In the genomic region with DNA sequence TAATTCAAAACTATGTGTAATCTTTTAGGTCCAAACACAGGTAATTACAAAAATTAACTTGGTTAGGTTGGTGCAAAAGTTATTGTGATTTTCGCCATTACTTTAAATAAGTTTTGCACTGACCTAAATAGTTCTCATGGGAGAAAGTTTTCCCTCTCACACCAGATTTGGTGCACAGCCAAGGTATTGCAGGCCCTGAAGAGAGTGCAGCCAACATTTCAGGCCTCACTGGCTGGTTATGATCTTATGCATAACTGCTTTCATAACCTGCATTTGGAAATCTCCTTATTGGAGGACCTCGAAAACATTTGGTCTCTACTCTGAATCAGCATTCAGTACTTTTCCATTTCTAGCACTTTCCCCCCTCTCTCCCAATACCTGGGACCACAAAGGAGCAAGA, we compare ENCODE assay signal across 24 cellular contexts.
DNase-seq lines count a peak whose midpoint lies in the region; ATAC-seq and TF ChIP-seq lines count a peak whose summit lies in the region.
"Had no signal": no experiment of that assay in that cellular context is flagged by ENCODE, and none has a peak within 500 bp of the region (broad histone marks: within the 10 kb centered on the region; RNA-seq: fewer than 3 reads in every experiment).

No MANE protein-coding gene starts in this region.

- peak overlapping the region; percentile 64 for H3K27ac ChIP-seq in subcutaneous abdominal adipose tissue (ENCODE audit: low read depth, low read length)
- H3K27ac ChIP-seq: 22Rv1, A549, BLaER1 had no signal

- DNase-seq in Right ventricle myocardium inferior (ENCODE audit: missing footprints), result no peak
- no peak for DNase-seq in cardiac septum (ENCODE audit: low spot score)
- peak; percentile 1 to 69 for DNase-seq in NCI-H446 (lab: John Stamatoyannopoulos, UW)
- peak; percentile 9 for DNase-seq in choroid plexus epithelial cell (ENCODE audit: low read depth)
- DNase-seq in NCI-H187 (lab: John Stamatoyannopoulos, UW), result no peak
- DNase-seq in NCI-H1436 (lab: John Stamatoyannopoulos, UW), result no peak
- DNase-seq: BE2C; C1 segment of cervical spinal cord; CD4-positive, alpha-beta memory T cell; CD4-positive, CD25-positive, alpha-beta regulatory T cell; CD8-positive, alpha-beta memory T cell; COR-L47; DMS 273 treated with DMSO at 0.1 percent for 48 hours; DMS153; DMS53; DMS79; DND-41; EL; GDM1 had no signal

- no peak for TF ChIP-seq CTCF in choroid plexus epithelial cell (conservative IDR thresholded peaks at IDR 0.05; ENCODE audit: low read depth, low read length)

- peaks cover 0 to 10% (median 0%) of the 10 kb centered on the region in 5 donors for H3K4me1 ChIP-seq in subcutaneous abdominal adipose tissue (ENCODE audit: control insufficient read depth in 5 of 5, insufficient read depth in 5 of 5, low read length in 5 of 5)
- H3K4me1 ChIP-seq: A549, BE2C, BLaER1 had no signal

- H3K9me3 ChIP-seq in subcutaneous abdominal adipose tissue (ENCODE audit: control insufficient read depth in 5 of 5, low read length in 5 of 5), result no peaks in the 10 kb centered on the region
- H3K9me3 ChIP-seq: A549, BE2C, BLaER1 had no signal

- H3K9ac ChIP-seq in subcutaneous abdominal adipose tissue (ENCODE audit: low read length in 5 of 5), result no peak overlapping the region
- H3K9ac ChIP-seq: BLaER1 had no signal

- no peaks in the 10 kb centered on the region for H3K27me3 ChIP-seq in subcutaneous abdominal adipose tissue (ENCODE audit: control insufficient read depth in 5 of 5, insufficient read depth in 4 of 5, low read length in 5 of 5)
- H3K27me3 ChIP-seq: BE2C, BLaER1 had no signal

- H3K4me3 ChIP-seq in choroid plexus epithelial cell (ENCODE audit: low read depth, low read length) (no peak overlapping the region), subcutaneous abdominal adipose tissue (ENCODE audit: low read depth in 1 of 5, low read length in 5 of 5) (peak overlapping the region in 2 of 5 donors; percentile 1 to 22)
- H3K4me3 ChIP-seq: A549, BLaER1, GM12878 had no signal

- no peaks in the 10 kb centered on the region for H3K36me3 ChIP-seq in subcutaneous abdominal adipose tissue (ENCODE audit: control insufficient read depth in 5 of 5, insufficient read depth in 5 of 5, low read length in 5 of 5)
- H3K36me3 ChIP-seq: BE2C, BLaER1 had no signal

- peak; percentile 62 for ATAC-seq in Right ventricle myocardium inferior
- ATAC-seq: A549, GM12878 had no signal

- intact Hi-C loops in Right ventricle myocardium inferior (cut with DNase I) (no loop called here), cardiac septum (cut with DNase I) (loop anchor here (10.0 kb wide), 1 partner anchor 71 kb away; no protein-coding TSS in a partner anchor)

Comparison
In these comparisons a context has a peak if more than half of its experiments do, and no peak if none do; other contexts are left out.
1. DNase-seq: peak in NCI-H446 (2 of 2) and choroid plexus epithelial cell (single experiment); none in Right ventricle myocardium inferior (single experiment), cardiac septum (single experiment), NCI-H187 (0 of 2) and NCI-H1436 (single experiment).